Comparison of ENCODE assay signal across 8 cellular contexts in genomic region chr1:75615664-75616435, GRCh38. TPM values are rescaled to one million over a fixed set of nuclear protein-coding genes. Genes with fewer than 3 reads are reported as not detected.
DNase-seq lines count a peak whose midpoint lies in the region; ATAC-seq and TF ChIP-seq lines count a peak whose summit lies in the region.

No MANE protein-coding gene starts in this region.

- TF ChIP-seq POLR2A in adrenal gland (IDR thresholded peaks at IDR 0.05), result no peak
- TF ChIP-seq POLR2A in prostate gland (IDR thresholded peaks at IDR 0.05), result no peak

- no peak for TF ChIP-seq CTCF in adrenal gland (IDR thresholded peaks at IDR 0.05)
- no peak for TF ChIP-seq CTCF in left ventricle myocardium inferior (IDR thresholded peaks at IDR 0.05; ENCODE audit: borderline replicate concordance)
- TF ChIP-seq CTCF in prostate gland (IDR thresholded peaks at IDR 0.05), result no peak

- 0 to 2% (median 1%) methylated on average over 6 to 72 of the region's 72 CpGs for WGBS in adrenal gland, 4 donors
- under 1% methylated on average over 33 of the region's 72 CpGs for WGBS in prostate gland

- H3K27me3 ChIP-seq in BLaER1 (peaks cover 11% of the 10 kb centered on the region), adrenal gland (peaks cover 34% of the 10 kb centered on the region), left ventricle myocardium inferior (ENCODE audit: low read depth) (peaks cover 72% of the 10 kb centered on the region), prostate gland (replicated peaks; ENCODE audit: insufficient read depth) (peaks cover 7% of the 10 kb centered on the region)

- peak overlapping the region; percentile 75 for H3K9ac ChIP-seq in BLaER1

- DNase-seq in NCI-H2227 (lab: John Stamatoyannopoulos, UW; ENCODE audit: unreplicated experiment), result peak; percentile 77
- DNase-seq in adrenal gland, result peak in 5 of 7 donors; percentile 19 to 37 (median 27)
- DNase-seq in left ventricle myocardium inferior, result peak; percentile 15
- DNase-seq in prostate gland (ENCODE audit: low spot score), result no peak
- DNase-seq in middle frontal gyrus (ENCODE audit: extremely low spot score, low spot score), result no peak
- DNase-seq in NCI-H187 (lab: John Stamatoyannopoulos, UW), result no peak

- no peaks in the 10 kb centered on the region for H4K20me1 ChIP-seq in BLaER1

- intact Hi-C loops in adrenal gland (cut with DNase I), result no loop called here
- intact Hi-C loops in left ventricle myocardium inferior (cut with micrococcal nuclease), result no loop called here
- intact Hi-C loops in prostate gland (cut with DNase I), result no loop called here

- peaks cover 18% of the 10 kb centered on the region for H3K4me1 ChIP-seq in BLaER1
- H3K4me1 ChIP-seq in adrenal gland (replicated peaks in 1 of 2), result peaks cover 8 to 11% of the 10 kb centered on the region in 2 donors
- H3K4me1 ChIP-seq in left ventricle myocardium inferior, result peaks cover 25% of the 10 kb centered on the region
- H3K4me1 ChIP-seq in prostate gland (replicated peaks), result peaks cover 7% of the 10 kb centered on the region

- H3K4me3 ChIP-seq in BLaER1 (peak overlapping the region; percentile 80), adrenal gland (peak overlapping the region in 1 of 4 donors; percentile 63), left ventricle myocardium inferior (peak overlapping the region; percentile 67), prostate gland (peak overlapping the region; percentile 21 to 32)

- no peaks in the 10 kb centered on the region for H3K9me3 ChIP-seq in BLaER1
- H3K9me3 ChIP-seq in adrenal gland (replicated peaks in 1 of 3), result no peaks in the 10 kb centered on the region
- H3K9me3 ChIP-seq in left ventricle myocardium inferior (replicated peaks), result peaks cover 6% of the 10 kb centered on the region
- H3K9me3 ChIP-seq in prostate gland, result no peaks in the 10 kb centered on the region

- peak overlapping the region; percentile 38; the same call in 1 of the 2 replicates for H3K27ac ChIP-seq in BLaER1
- H3K27ac ChIP-seq in adrenal gland, result no peak overlapping the region
- H3K27ac ChIP-seq in left ventricle myocardium inferior (replicated peaks), result no peak overlapping the region
- H3K27ac ChIP-seq in prostate gland, result no peak overlapping the region

- no peaks in the 10 kb centered on the region for H3K36me3 ChIP-seq in BLaER1
- no peaks in the 10 kb centered on the region for H3K36me3 ChIP-seq in adrenal gland (replicated peaks in 1 of 2)
- H3K36me3 ChIP-seq in left ventricle myocardium inferior, result no peaks in the 10 kb centered on the region
- H3K36me3 ChIP-seq in prostate gland, result no peaks in the 10 kb centered on the region

- H3K4me2 ChIP-seq in BLaER1, result peak overlapping the region; percentile 86

- peak; percentile 43 for ATAC-seq in GM19397 (IDR thresholded peaks at IDR 0.05; ENCODE audit: unreplicated experiment)

RNA-seq across cellular contexts. Expression of gene SLC44A5, which starts 4.9 kb away (rescaled TPM):
- under 1 TPM; 0.17 to 0.97 (median 0.47) TPM for total RNA-seq in adrenal gland
- polyA plus RNA-seq in adrenal gland, result 1 to 10 TPM in 1 of 3 donors, under 1 TPM in 2; 0.38 to 1.2 (median 0.80) TPM
- total RNA-seq in left ventricle myocardium inferior, result 0.58 TPM
- 1 to 10 TPM in 1 of 2 donors, under 1 TPM in 1; 0.57 to 3.3 TPM for total RNA-seq in prostate gland

Comparison
In these comparisons a context has a peak if more than half of its experiments do, and no peak if none do; other contexts are left out.
1. DNase-seq: peak in NCI-H2227 (single experiment), adrenal gland (5 of 7) and left ventricle myocardium inferior (single experiment); none in prostate gland (single experiment), middle frontal gyrus (single experiment) and NCI-H187 (0 of 2).